16 cellular contexts compared by ENCODE assay signal in the genomic region with DNA sequence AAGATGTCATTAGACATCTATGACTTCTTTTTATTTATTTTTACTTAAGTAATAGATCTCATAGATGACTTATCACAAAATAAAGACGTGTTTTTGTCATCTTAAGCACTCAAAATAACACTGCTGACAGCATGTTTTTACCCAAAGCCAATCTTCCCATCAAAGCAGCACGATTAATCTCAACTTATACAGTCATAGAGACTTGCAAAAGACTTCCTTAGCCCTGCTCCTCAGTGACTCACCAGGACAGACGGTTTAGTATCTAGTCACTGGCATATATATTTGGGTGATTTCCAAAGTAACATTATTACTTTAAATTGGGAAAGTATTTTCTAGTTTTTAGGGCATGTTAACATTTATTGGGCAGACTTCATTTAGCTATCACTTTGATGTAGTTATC. TPM values are rescaled to one million over a fixed set of nuclear protein-coding genes. Genes with fewer than 3 reads are reported as not detected.
DNase-seq lines count a peak whose midpoint lies in the region; ATAC-seq and TF ChIP-seq lines count a peak whose summit lies in the region.
"Had no signal": no experiment of that assay in that cellular context is flagged by ENCODE, and none has a peak within 500 bp of the region (broad histone marks: within the 10 kb centered on the region; RNA-seq: fewer than 3 reads in every experiment).

No MANE protein-coding gene starts in this region.

- 14 to 16% methylated on average over 3 of the region's 3 CpGs for WGBS in gastroesophageal sphincter (ENCODE audit: low coverage in 1 of 2), 2 donors

- no peaks in the 10 kb centered on the region for H3K9me3 ChIP-seq in SJSA1 (replicated peaks)
- H3K9me3 ChIP-seq in mucosa of descending colon: no peaks in the 10 kb centered on the region
- no peaks in the 10 kb centered on the region for H3K9me3 ChIP-seq in gastroesophageal sphincter
- H3K9me3 ChIP-seq in vagina: no peaks in the 10 kb centered on the region

- H3K4me1 ChIP-seq in SJSA1 (replicated peaks) (peaks cover 52% of the 10 kb centered on the region), mucosa of descending colon (ENCODE audit: low read depth) (peaks cover 2% of the 10 kb centered on the region), gastroesophageal sphincter (peaks cover 0 to 25% (median 3%) of the 10 kb centered on the region in 3 donors), vagina (no peaks in the 10 kb centered on the region)

- ATAC-seq in mucosa of descending colon (no peak), gastroesophageal sphincter (no peak)
- ATAC-seq: K562 had no signal

- no peak overlapping the region for H3K4me3 ChIP-seq in SJSA1
- H3K4me3 ChIP-seq in foreskin fibroblast (ENCODE audit: low read depth in 1 of 2, low read length in 2 of 2): no peak overlapping the region
- H3K4me3 ChIP-seq in mucosa of descending colon: no peak overlapping the region
- no peak overlapping the region for H3K4me3 ChIP-seq in gastroesophageal sphincter
- no peak overlapping the region for H3K4me3 ChIP-seq in vagina
- H3K4me3 ChIP-seq: K562 had no signal

- TF ChIP-seq CTCF in foreskin fibroblast (IDR thresholded peaks at IDR 0.05; ENCODE audit: low read depth, low read length): no peak
- TF ChIP-seq CTCF in mucosa of descending colon (IDR thresholded peaks at IDR 0.05): no peak
- TF ChIP-seq CTCF in gastroesophageal sphincter (IDR thresholded peaks at IDR 0.05): no peak
- no peak for TF ChIP-seq CTCF in vagina (IDR thresholded peaks at IDR 0.05)

- H3K36me3 ChIP-seq in SJSA1: no peaks in the 10 kb centered on the region
- H3K36me3 ChIP-seq in mucosa of descending colon (ENCODE audit: low read depth): no peaks in the 10 kb centered on the region
- no peaks in the 10 kb centered on the region for H3K36me3 ChIP-seq in gastroesophageal sphincter
- H3K36me3 ChIP-seq in vagina: no peaks in the 10 kb centered on the region

- H3K27ac ChIP-seq in SJSA1 (peak overlapping the region; percentile 31; the same call in 1 of the 2 replicates), gastroesophageal sphincter (peak overlapping the region in 1 of 4 donors; percentile 9), vagina (no peak overlapping the region)

- TF ChIP-seq EP300 in gastroesophageal sphincter (IDR thresholded peaks at IDR 0.05): no peak

- intact Hi-C loops in mucosa of descending colon (cut with DNase I, micrococcal nuclease): no loop called here
- intact Hi-C loops in vagina (cut with DNase I): no loop called here

- TF ChIP-seq POLR2A in gastroesophageal sphincter (IDR thresholded peaks at IDR 0.05) (no peak), vagina (IDR thresholded peaks at IDR 0.05) (no peak)

- no peaks in the 10 kb centered on the region for H3K27me3 ChIP-seq in SJSA1 (replicated peaks)
- H3K27me3 ChIP-seq in gastroesophageal sphincter: no peaks in the 10 kb centered on the region
- no peaks in the 10 kb centered on the region for H3K27me3 ChIP-seq in vagina

- DNase-seq in A172 (ENCODE audit: low spot score) (peak; percentile 58), HCEC 1CT (peak; percentile 95), SJSA1 (ENCODE audit: low read depth in 1 of 2, low spot score in 2 of 2) (no peak), foreskin fibroblast (peak; percentile 69 to 75), mucosa of descending colon (no peak), ureter (ENCODE audit: low spot score) (no peak), vagina (ENCODE audit: extremely low spot score in 2 of 2) (no peak)
- DNase-seq: central memory CD4-positive, alpha-beta T cell; glutamatergic neuron; NCI-H2171 treated with DMSO at 0.1 percent for 48 hours; SHP77 had no signal

RNA-seq across cellular contexts. Expression of gene TMEM52B, which starts 3.8 kb away (rescaled TPM):
- 3.4 and 10.9 TPM in 2 replicates for total RNA-seq in A172 (2014; rRNA removed; shearing (Covaris generic))
- total RNA-seq in SJSA1 (2014; rRNA removed; shearing (Covaris generic)): 0.63 and 1.1 TPM in 2 replicates
- under 1 TPM in 1 of 3 donors, not detected in 2; 0.10 TPM for total RNA-seq in mucosa of descending colon
- 0.18 TPM for total RNA-seq in ureter
- 1 to 10 TPM in 1 of 4 donors, not detected in 3; 1.2 TPM for total RNA-seq in gastroesophageal sphincter
- not detected for total RNA-seq in vagina
- total RNA-seq: activated T-helper 1 cell treated with anti-CD3 and anti-CD28 coated beads, Interleukin-12 subunit alpha, Interleukin-12 subunit beta, Interleukin-2, Interleukin-4 antibody, amounts not matched to agents 30 ng/mL and 10 ng/mL and 1 ng/mL, durations not matched to agents 14 hours and 24 hours and 36 hours; K562; lung microvascular endothelial cell; pulmonary artery endothelial cell had no signal

RNA-seq across cellular contexts. Expression of gene OLR1, which starts 10.7 kb away (rescaled TPM):
- 26.5 and 27.9 TPM in 2 replicates for total RNA-seq in A172 (2014; rRNA removed; shearing (Covaris generic))
- total RNA-seq in SJSA1 (2014; rRNA removed; shearing (Covaris generic)): 18.2 and 32.4 TPM in 2 replicates
- total RNA-seq in mucosa of descending colon: under 1 TPM in 1 of 3 donors, not detected in 2; 0.63 TPM
- 3.4 TPM for total RNA-seq in ureter
- 1 to 10 TPM in 2 of 4 donors, under 1 TPM in 1, not detected in 1; 0.39 to 6.5 (median 5.5) TPM for total RNA-seq in gastroesophageal sphincter
- total RNA-seq in vagina: not detected
- total RNA-seq: activated T-helper 1 cell treated with anti-CD3 and anti-CD28 coated beads, Interleukin-12 subunit alpha, Interleukin-12 subunit beta, Interleukin-2, Interleukin-4 antibody, amounts not matched to agents 30 ng/mL and 10 ng/mL and 1 ng/mL, durations not matched to agents 14 hours and 24 hours and 36 hours; K562; lung microvascular endothelial cell; pulmonary artery endothelial cell had no signal

RNA-seq across cellular contexts. Expression of gene GABARAPL1, which starts 30.0 kb away (rescaled TPM):
- total RNA-seq in A172 (2014; rRNA removed; shearing (Covaris generic)): 20.4 and 20.8 TPM in 2 replicates
- total RNA-seq in SJSA1 (2014; rRNA removed; shearing (Covaris generic)): 38.0 and 43.7 TPM in 2 replicates
- total RNA-seq in mucosa of descending colon (10 to 100 TPM; 34.4 to 93.4 (median 41.0) TPM), ureter (58.3 TPM), gastroesophageal sphincter (100 to 1,000 TPM; 122 to 269 (median 193) TPM), vagina (90.6 TPM)

RNA-seq across cellular contexts. Expression of gene CLEC7A, which starts 52.7 kb away (rescaled TPM):
- not detected in 2 replicates for total RNA-seq in A172 (2014; rRNA removed; shearing (Covaris generic))
- total RNA-seq in SJSA1 (2014; rRNA removed; shearing (Covaris generic)): not detected in 2 replicates
- 10 to 100 TPM in 1 of 3 donors, 1 to 10 TPM in 2; 3.1 to 12.0 (median 6.3) TPM for total RNA-seq in mucosa of descending colon
- 9.0 TPM for total RNA-seq in ureter
- 1 to 10 TPM; 1.9 to 9.0 (median 5.1) TPM for total RNA-seq in gastroesophageal sphincter
- 7.9 TPM for total RNA-seq in vagina
- total RNA-seq: activated T-helper 1 cell treated with anti-CD3 and anti-CD28 coated beads, Interleukin-12 subunit alpha, Interleukin-12 subunit beta, Interleukin-2, Interleukin-4 antibody, amounts not matched to agents 30 ng/mL and 10 ng/mL and 1 ng/mL, durations not matched to agents 14 hours and 24 hours and 36 hours had no signal

Comparison
In these comparisons a context has a peak if more than half of its experiments do, and no peak if none do; other contexts are left out.
1. DNase-seq: peak in A172 (single experiment), HCEC 1CT (single experiment) and foreskin fibroblast (2 of 2); none in SJSA1 (0 of 2), mucosa of descending colon (0 of 3), ureter (single experiment) and vagina (0 of 2).